9 cellular contexts compared by ENCODE assay signal in genomic region chr9:29213374-29214161, GRCh38. TPM values are rescaled to one million over a fixed set of nuclear protein-coding genes. Genes with fewer than 3 reads are reported as not detected.
A peak's percentile ranks its signal among the peaks of the same experiment; 100 is the strongest.
DNase-seq lines count a peak whose midpoint lies in the region; ATAC-seq, FAIRE-seq and TF ChIP-seq lines count a peak whose summit lies in the region.
"Had no signal": no experiment of that assay in that cellular context is flagged by ENCODE, and none has a peak within 500 bp of the region (broad histone marks: within the 10 kb centered on the region; RNA-seq: fewer than 3 reads in every experiment).

LINGO2 (minus strand) TSS chr9:29213601.

- no peak for TF ChIP-seq POLR2A in Peyer's patch (IDR thresholded peaks at IDR 0.05)

- H3K4me3 ChIP-seq in Peyer's patch (peak within 1 kb of the TSS in 3 of 4 donors; percentile 4 to 37 (median 35)), fibroblast of the aortic adventitia (ENCODE audit: low read depth, low read length) (peak within 1 kb of the TSS; percentile 35), pancreas (peak within 1 kb of the TSS; percentile 13 to 50 (median 36))

- no peaks in the 10 kb centered on the region for H3K36me3 ChIP-seq in Peyer's patch
- no peaks in the 10 kb centered on the region for H3K36me3 ChIP-seq in pancreas

- TF ChIP-seq CTCF in Peyer's patch (IDR thresholded peaks at IDR 0.05) = no peak
- no peak for TF ChIP-seq CTCF in fibroblast of the aortic adventitia (IDR thresholded peaks at IDR 0.05; ENCODE audit: insufficient read depth, low read length)
- TF ChIP-seq CTCF in pancreas (IDR thresholded peaks at IDR 0.05) = no peak

- DNase-seq in NCI-H1436 (lab: John Stamatoyannopoulos, UW) (peak; percentile 59), NCI-H1436 treated with DMSO at 0.1 percent for 48 hours (lab: John Stamatoyannopoulos, UW) (no peak), Peyer's patch (peak in 1 of 3 donors; percentile 34), fibroblast of the aortic adventitia (ENCODE audit: low read depth) (no peak), pancreas (peak in 5 of 6 donors; percentile 12 to 64 (median 18)), 8988T (no peak)
- DNase-seq in activated CD4-positive, alpha-beta memory T cell treated with anti-CD3 and anti-CD28 coated beads for 36 hours = no peak
- no peak for DNase-seq in stimulated activated naive CD4-positive, alpha-beta T cell treated with Interleukin-2 at 50 U/mL for 16 hours (lab: John Stamatoyannopoulos, UW)

- no peaks in the 10 kb centered on the region for H3K9me3 Mint-ChIP-seq in activated CD4-positive, alpha-beta memory T cell treated with anti-CD3 and anti-CD28 coated beads for 36 hours

- no peak within 1 kb of the TSS for H3K27ac ChIP-seq in Peyer's patch
- no peak within 1 kb of the TSS for H3K27ac ChIP-seq in pancreas

- no peak for FAIRE-seq in pancreas (lab: Jason Lieb, UNC)

- H3K27me3 ChIP-seq in Peyer's patch (peaks cover 0 to 27% of the 10 kb centered on the region in 2 donors), pancreas (peaks cover 0 to 17% (median 5%) of the 10 kb centered on the region in 4 donors)

- CTCF ChIA-PET in activated CD4-positive, alpha-beta memory T cell treated with anti-CD3 and anti-CD28 coated beads for 36 hours (lab: Charles Lee) = interaction anchor here (1.4 kb wide), 1 partner anchor 10 kb away, joined by 3 read pairs; no protein-coding TSS in a partner anchor

- peaks cover 9% of the 10 kb centered on the region for H3K4me1 Mint-ChIP-seq in activated CD4-positive, alpha-beta memory T cell treated with anti-CD3 and anti-CD28 coated beads for 36 hours (ENCODE audit: low read depth)

- H3K36me3 Mint-ChIP-seq in activated CD4-positive, alpha-beta memory T cell treated with anti-CD3 and anti-CD28 coated beads for 36 hours = no peaks in the 10 kb centered on the region

- WGBS in pancreas, 2 donors = 0 to 1% methylated on average over 57 to 59 of the region's 59 CpGs

- H3K4me1 ChIP-seq in Peyer's patch (peaks cover 0 to 16% (median 1%) of the 10 kb centered on the region in 4 donors), pancreas (peaks cover 0 to 11% (median 0%) of the 10 kb centered on the region in 3 donors)

- POLR2A ChIA-PET in activated CD4-positive, alpha-beta memory T cell treated with anti-CD3 and anti-CD28 coated beads for 36 hours (lab: Charles Lee) = no interaction called here

- intact Hi-C loops in pancreas (cut with DNase I) = no loop called here
- intact Hi-C loops in activated CD4-positive, alpha-beta memory T cell treated with anti-CD3 and anti-CD28 coated beads for 36 hours (cut with micrococcal nuclease) = no loop called here

- peaks cover 44% of the 10 kb centered on the region for H3K27me3 Mint-ChIP-seq in activated CD4-positive, alpha-beta memory T cell treated with anti-CD3 and anti-CD28 coated beads for 36 hours

- peak; percentile 33 to 62 (median 54) for ATAC-seq in pancreas

- no peaks in the 10 kb centered on the region for H3K9me3 ChIP-seq in Peyer's patch
- no peaks in the 10 kb centered on the region for H3K9me3 ChIP-seq in pancreas

- no peak within 1 kb of the TSS for H3K4me3 Mint-ChIP-seq in activated CD4-positive, alpha-beta memory T cell treated with anti-CD3 and anti-CD28 coated beads for 36 hours

- no peak within 1 kb of the TSS for H3K27ac Mint-ChIP-seq in activated CD4-positive, alpha-beta memory T cell treated with anti-CD3 and anti-CD28 coated beads for 36 hours

RNA-seq across cellular contexts. Expression of gene LINGO2, which starts in this region (rescaled TPM):
- total RNA-seq in Peyer's patch = not detected
- not detected in 2 replicates for total RNA-seq in fibroblast of the aortic adventitia (ENCODE audit: low replicate concordance)
- total RNA-seq in pancreas = under 1 TPM; 0.05 to 0.38 (median 0.25) TPM
- 1 to 10 TPM in 1 of 2 donors, under 1 TPM in 1; 0.15 to 1.2 TPM for polyA plus RNA-seq in pancreas
- not detected for total RNA-seq in activated CD4-positive, alpha-beta memory T cell treated with anti-CD3 and anti-CD28 coated beads for 36 hours
- polyA plus RNA-seq: AG04450 had no signal

Comparison
In these comparisons a context has a peak if more than half of its experiments do, and no peak if none do; other contexts are left out.
1. DNase-seq: peak in NCI-H1436 (single experiment) and pancreas (5 of 6); none in NCI-H1436 treated with DMSO at 0.1 percent for 48 hours (single experiment), fibroblast of the aortic adventitia (single experiment), activated CD4-positive, alpha-beta memory T cell treated with anti-CD3 and anti-CD28 coated beads for 36 hours (single experiment), stimulated activated naive CD4-positive, alpha-beta T cell treated with Interleukin-2 at 50 U/mL for 16 hours (single experiment) and 8988T (single experiment).
2. Peak in every context shown above with its lines, with median percentiles within 50 percentile points of each other: H3K4me3 ChIP-seq.